Comparison of ENCODE assay signal across 20 cellular contexts in genomic region chr9:126933334-126933980, GRCh38. TPM values are rescaled to one million over a fixed set of nuclear protein-coding genes. Genes with fewer than 3 reads are reported as not detected.
DNase-seq lines count a peak whose midpoint lies in the region; ATAC-seq and TF ChIP-seq lines count a peak whose summit lies in the region.
"Had no signal": no experiment of that assay in that cellular context is flagged by ENCODE, and none has a peak within 500 bp of the region (broad histone marks: within the 10 kb centered on the region; RNA-seq: fewer than 3 reads in every experiment).

No MANE protein-coding gene starts in this region.

- H3K4me2 ChIP-seq in DOHH2 (ENCODE audit: low read length) (no peak overlapping the region), H9 (ENCODE audit: insufficient read depth, insufficient read length, low read length) (no peak overlapping the region)

- H3K18ac ChIP-seq in H9 (ENCODE audit: insufficient read length, low read depth, low read length), result no peak overlapping the region

- no peaks in the 10 kb centered on the region for H3K27me3 ChIP-seq in DOHH2 (ENCODE audit: control insufficient read depth, low read length)
- H3K27me3 ChIP-seq in H9 (ENCODE audit: insufficient read depth, low read length), result no peaks in the 10 kb centered on the region
- no peaks in the 10 kb centered on the region for H3K27me3 ChIP-seq in effector memory CD4-positive, alpha-beta T cell (replicated peaks; ENCODE audit: control insufficient read depth, insufficient read depth, low read length, poor library complexity, severe bottlenecking)
- H3K27me3 ChIP-seq: Peyer's patch had no signal

- no peaks in the 10 kb centered on the region for H3K79me1 ChIP-seq in H9 (ENCODE audit: insufficient read depth, low read depth, low read length, poor library complexity, severe bottlenecking)

- no peak overlapping the region for H2BK5ac ChIP-seq in H9 (ENCODE audit: insufficient read length, low read length)

- H3K27ac ChIP-seq in DOHH2 (ENCODE audit: low read depth, low read length) (no peak overlapping the region), H9 (ENCODE audit: insufficient read length, low read depth, low read length) (no peak overlapping the region)
- H3K27ac ChIP-seq in effector memory CD4-positive, alpha-beta T cell (ENCODE audit: insufficient read depth, low read length, poor library complexity, severe bottlenecking), result no peak overlapping the region
- H3K27ac ChIP-seq: GM23248, HL-60, Peyer's patch had no signal

- H4K5ac ChIP-seq in H9 (ENCODE audit: insufficient read length, low read depth, low read length), result no peak overlapping the region

- H4K20me1 ChIP-seq in DOHH2 (ENCODE audit: control insufficient read depth, insufficient read depth, low read depth, low read length) (no peaks in the 10 kb centered on the region; the same call in 1 of the 2 replicates), H9 (ENCODE audit: control insufficient read depth, insufficient read depth, insufficient read length) (peaks cover 4% of the 10 kb centered on the region)

- H3K4me3 Mint-ChIP-seq in H9 (no peak overlapping the region), WTC11 (no peak overlapping the region)
- H3K4me3 Mint-ChIP-seq: CD4-positive, CD25-positive, alpha-beta regulatory T cell had no signal

- H2BK12ac ChIP-seq in H9 (ENCODE audit: insufficient read length, low read depth, low read length), result no peak overlapping the region

- H3K4me1 ChIP-seq in DOHH2 (ENCODE audit: control insufficient read depth, low read length) (no peaks in the 10 kb centered on the region), H9 (ENCODE audit: insufficient read depth, low read length) (peaks cover 3% of the 10 kb centered on the region; the same call in 1 of the 2 replicates)
- H3K4me1 ChIP-seq in effector memory CD4-positive, alpha-beta T cell (ENCODE audit: control insufficient read depth, insufficient read depth, low read length, poor library complexity, severe bottlenecking), result no peaks in the 10 kb centered on the region

- H4K8ac ChIP-seq in H9 (replicated peaks; ENCODE audit: insufficient read length, low read depth, low read length), result no peak overlapping the region

- H3K9me3 ChIP-seq in DOHH2 (ENCODE audit: control insufficient read depth, insufficient read depth, low read length), result no peaks in the 10 kb centered on the region
- no peaks in the 10 kb centered on the region for H3K9me3 ChIP-seq in H9 (ENCODE audit: control insufficient read depth, low read depth, low read length)
- no peaks in the 10 kb centered on the region for H3K9me3 ChIP-seq in effector memory CD4-positive, alpha-beta T cell (ENCODE audit: control insufficient read depth, low read length)
- H3K9me3 ChIP-seq: Peyer's patch had no signal

- no peak overlapping the region for H3K23ac ChIP-seq in H9 (ENCODE audit: insufficient read length, low read depth, low read length)

- no peaks in the 10 kb centered on the region for H3K79me2 ChIP-seq in DOHH2 (ENCODE audit: control insufficient read depth, low read length)
- H3K79me2 ChIP-seq in H9 (ENCODE audit: insufficient read depth, low read length), result no peaks in the 10 kb centered on the region

- no peaks in the 10 kb centered on the region for H3K9me3 Mint-ChIP-seq in H9
- peaks cover 9% of the 10 kb centered on the region for H3K9me3 Mint-ChIP-seq in WTC11
- H3K9me3 Mint-ChIP-seq: CD4-positive, CD25-positive, alpha-beta regulatory T cell had no signal

- no peaks in the 10 kb centered on the region for H3K9me2 ChIP-seq in DOHH2 (replicated peaks; ENCODE audit: control insufficient read depth, low read length)

- H2BK15ac ChIP-seq in H9 (ENCODE audit: low read depth, low read length), result no peak overlapping the region

- H3K36me3 ChIP-seq in DOHH2 (ENCODE audit: control insufficient read depth, low read length), result no peaks in the 10 kb centered on the region
- no peaks in the 10 kb centered on the region for H3K36me3 ChIP-seq in effector memory CD4-positive, alpha-beta T cell (ENCODE audit: control insufficient read depth, insufficient read depth, low read length)
- H3K36me3 ChIP-seq: Peyer's patch had no signal

- no peaks in the 10 kb centered on the region for H3F3A ChIP-seq in DOHH2 (ENCODE audit: control insufficient read depth, insufficient read depth)

- H2BK20ac ChIP-seq in H9 (ENCODE audit: low read depth, low read length, poor library complexity, severe bottlenecking), result no peak overlapping the region

- no peak overlapping the region for H3K9ac ChIP-seq in H9 (ENCODE audit: extremely low read depth, insufficient read length, low read length)
- H3K9ac ChIP-seq: GM23248 had no signal

- no peak overlapping the region for H3K14ac ChIP-seq in H9 (ENCODE audit: insufficient read depth, low read length)

- no peaks in the 10 kb centered on the region for H3K27me3 Mint-ChIP-seq in H9 (ENCODE audit: low read depth)
- no peaks in the 10 kb centered on the region; the same call in 1 of the 2 replicates for H3K27me3 Mint-ChIP-seq in WTC11 (ENCODE audit: low read depth)

- H4K91ac ChIP-seq in H9 (ENCODE audit: insufficient read length, low read depth, low read length), result no peak overlapping the region

- POLR2A ChIA-PET in WTC11 (lab: Charles Lee), result no interaction called here

- no peak overlapping the region for H3K4ac ChIP-seq in H9 (ENCODE audit: low read depth, low read length)

- H3K56ac ChIP-seq in H9 (ENCODE audit: insufficient read length, low read depth, low read length), result no peak overlapping the region

- no peak overlapping the region for H2BK120ac ChIP-seq in H9 (ENCODE audit: low read depth, low read length, poor library complexity, severe bottlenecking)

- ATAC-seq in WTC11 (peak; percentile 85), left lobe of liver (no peak), HG03159 (IDR thresholded peaks at IDR 0.05; ENCODE audit: unreplicated experiment) (no peak)
- ATAC-seq: GM12878, SK-N-SH treated with all-trans-retinoic acid at 6 μM for 48 hours had no signal

- no CpG with 5 or more reads among the region's 11 CpGs for WGBS in H9 (ENCODE audit: extremely low coverage, insufficient read length, low lambda C conversion rate)

- H3K36me3 Mint-ChIP-seq in H9 (ENCODE audit: insufficient read depth in 1 of 3, low read depth in 3 of 3), result peaks cover 0 to 3% (median 2%) of the 10 kb centered on the region in 3 experiments; a peak in 4 of 7 replicates
- H3K36me3 Mint-ChIP-seq in WTC11, result peaks cover 5% of the 10 kb centered on the region; the same call in 1 of the 2 replicates
- H3K36me3 Mint-ChIP-seq: CD4-positive, CD25-positive, alpha-beta regulatory T cell had no signal

- CTCF ChIA-PET in WTC11 (lab: Charles Lee), result interaction anchor here (0.7 to 1.8 kb wide), 15 partner anchors 9 to 460 kb away, joined by 3 to 18 read pairs (median 5); partner anchors contain the start of gene RALGPS1

- peaks cover 20 to 23% of the 10 kb centered on the region in 2 experiments for H3K4me1 Mint-ChIP-seq in H9
- H3K4me1 Mint-ChIP-seq in WTC11, result peaks cover 17% of the 10 kb centered on the region

- H2AK5ac ChIP-seq in H9 (ENCODE audit: insufficient read length, low read length), result no peak overlapping the region

- no peak for DNase-seq in H9
- no peak for DNase-seq in WTC11 (ENCODE audit: low spot score)
- peak; percentile 69 for DNase-seq in mesenteric fat pad (ENCODE audit: low spot score)
- DNase-seq in left lobe of liver (ENCODE audit: low spot score), result no peak
- DNase-seq in glomerular visceral epithelial cell (ENCODE audit: extremely low spot score), result no peak
- DNase-seq in effector memory CD4-positive, alpha-beta T cell, result no peak
- DNase-seq: CD4-positive, CD25-positive, alpha-beta regulatory T cell; GM23248; Karpas-422; MV-4-11; NCI-H1105 treated with DMSO at 0.1 percent for 48 hours; NCI-H2029 treated with DMSO at 0.1 percent for 48 hours; NCI-H2171 treated with DMSO at 0.1 percent for 48 hours; NCI-H524 treated with DMSO at 0.1 percent for 48 hours; Peyer's patch had no signal

- H3T11ph ChIP-seq in H9 (ENCODE audit: low read length), result no peak overlapping the region

- peak; percentile 9 for TF ChIP-seq CTCF in DOHH2 (IDR thresholded peaks at IDR 0.05; ENCODE audit: low read depth, low read length, poor library complexity, severe bottlenecking)
- TF ChIP-seq CTCF in H9 (conservative IDR thresholded peaks at IDR 0.05), result peak; percentile 36
- TF ChIP-seq CTCF in WTC11 (IDR thresholded peaks at IDR 0.05), result no peak

- no peak overlapping the region for H3K4me3 ChIP-seq in DOHH2 (ENCODE audit: low read length)
- H3K4me3 ChIP-seq in effector memory CD4-positive, alpha-beta T cell (ENCODE audit: insufficient read depth, low read depth, low read length, poor library complexity, severe bottlenecking), result no peak overlapping the region
- H3K4me3 ChIP-seq: GM12878, GM23248, Peyer's patch had no signal

- H3K27ac Mint-ChIP-seq in H9 (peak overlapping the region; percentile 17 to 85 (median 68); a peak in 3 of 7 replicates), WTC11 (no peak overlapping the region)

- no peaks in the 10 kb centered on the region for H3K23me2 ChIP-seq in H9 (ENCODE audit: insufficient read length, low read depth, low read length, poor library complexity, severe bottlenecking)

- H2AFZ ChIP-seq in H9 (ENCODE audit: low read length), result no peak overlapping the region
- H2AFZ ChIP-seq: GM23248 had no signal

TF ChIP-seq in WTC11, 78 proteins besides CTCF, POLR2A, EP300 and RAD21 (continues in another document):
- no peak for TF ChIP-seq AR (CRISPR knock-in tag; IDR thresholded peaks at IDR 0.05)

RNA-seq across cellular contexts. Expression of gene RALGPS1, which starts 18.9 kb away (rescaled TPM):
- 17.8 and 18.6 TPM in 2 replicates for total RNA-seq in H9 (2021)
- total RNA-seq in WTC11 (2021), result 26.1 to 28.5 TPM (median 27.4 TPM) in 3 replicates
- 4.8 TPM for total RNA-seq in mesenteric fat pad
- 3.2 TPM for total RNA-seq in left lobe of liver
